28 cellular contexts compared by ENCODE assay signal in genomic region chr18:30034818-30035217, GRCh38.
"Had no signal": no experiment of that assay in that cellular context is flagged by ENCODE, and none has a peak within 500 bp of the region (broad histone marks: within the 10 kb centered on the region; RNA-seq: fewer than 3 reads in every experiment).

No MANE protein-coding gene starts in this region.

- ATAC-seq: effector memory CD8-positive, alpha-beta T cell; esophagus mucosa; foreskin keratinocyte; gastrocnemius medialis; gastroesophageal sphincter; heart left ventricle; heart right ventricle had no signal

- FAIRE-seq: colon, endometrium, endothelial cell of umbilical vein had no signal

- H3K9me3 ChIP-seq: colonic mucosa, gastrocnemius medialis had no signal

- H3K36me3 ChIP-seq: colonic mucosa, esophagus muscularis mucosa, esophagus squamous epithelium, gastrocnemius medialis, gastroesophageal sphincter, heart left ventricle, heart right ventricle had no signal

- H3K4me3 ChIP-seq: colonic mucosa, coronary artery, dorsolateral prefrontal cortex, esophagus muscularis mucosa, esophagus squamous epithelium, gastrocnemius medialis, gastroesophageal sphincter, heart left ventricle, heart right ventricle, hepatocyte had no signal

- H3K4me1 ChIP-seq: colonic mucosa, esophagus muscularis mucosa, esophagus squamous epithelium, foreskin keratinocyte, gastrocnemius medialis, gastroesophageal sphincter, heart left ventricle, heart right ventricle had no signal

- H3K27ac ChIP-seq: colonic mucosa, coronary artery, dorsolateral prefrontal cortex, epithelial cell of prostate, esophagus muscularis mucosa, esophagus squamous epithelium, foreskin keratinocyte, gastrocnemius medialis, gastroesophageal sphincter, heart left ventricle, heart right ventricle, hepatocyte had no signal

- H3K4me2 ChIP-seq: hepatocyte had no signal

- DNase-seq: colonic mucosa; cortex of kidney; dermis blood vessel endothelial cell; dorsolateral prefrontal cortex; effector CD4-positive, alpha-beta T cell; effector CD8-positive, alpha-beta T cell; effector memory CD4-positive, alpha-beta T cell; effector memory CD8-positive, alpha-beta T cell; endodermal cell; erythroblast; esophagus squamous epithelium; foreskin fibroblast; foreskin keratinocyte; foreskin melanocyte; gastrocnemius medialis; glutamatergic neuron; head of caudate nucleus; heart right ventricle had no signal
